ENCODE assay signal across 1 cellular context in genomic region chr21:42010507-42011493, GRCh38.
TF ChIP-seq lines count a peak whose summit lies in the region.

No MANE protein-coding gene starts in this region.

TF ChIP-seq in K562, 482 proteins besides CTCF, POLR2A, EP300 and RAD21 (continued from another document):
- TF ChIP-seq NR2C2 (CRISPR knock-in tag; IDR thresholded peaks at IDR 0.05) (0 out of 2 replicates have a peak, but pooled peaks have one; percentile 50), NR2C2 (tag; IDR thresholded peaks at IDR 0.05) (peak; percentile 93), ZNF668 (CRISPR knock-in tag; IDR thresholded peaks at IDR 0.05) (no peak), ZNF146 (CRISPR knock-in tag; IDR thresholded peaks at IDR 0.05; ENCODE audit: unreplicated experiment) (no peak), NR1H2 (CRISPR knock-in tag; IDR thresholded peaks at IDR 0.05) (no peak), NR4A1 (CRISPR knock-in tag; IDR thresholded peaks at IDR 0.05) (no peak), NR4A1 (tag; IDR thresholded peaks at IDR 0.05) (no peak), ZNF316 (IDR thresholded peaks at IDR 0.05) (no peak), LARP7 (IDR thresholded peaks at IDR 0.05) (no peak), ZNF277 (CRISPR knock-in tag; IDR thresholded peaks at IDR 0.05; ENCODE audit: borderline replicate concordance) (no peak), ZNF263 (CRISPR knock-in tag; IDR thresholded peaks at IDR 0.05; ENCODE audit: borderline replicate concordance) (0 out of 2 replicates have a peak, but pooled peaks have one; percentile 42), DDX20 (tag; IDR thresholded peaks at IDR 0.05; ENCODE audit: low read depth) (no peak), SIRT6 (IDR thresholded peaks at IDR 0.05; ENCODE audit: low read depth, low read length) (no peak), NR2C1 (IDR thresholded peaks at IDR 0.05) (no peak), NR2C1 (tag; IDR thresholded peaks at IDR 0.05) (no peak), SIN3A (IDR thresholded peaks at IDR 0.05; ENCODE audit: borderline replicate concordance in 2 of 2, control insufficient read depth in 1 of 2, low read depth in 2 of 2, low read length in 2 of 2) (no peak), ZFPM2 (CRISPR knock-in tag; IDR thresholded peaks at IDR 0.05) (no peak), FUS (optimal IDR thresholded peaks at IDR 0.05; ENCODE audit: low read depth, low read length) (no peak), ZNF143 (CRISPR knock-in tag; IDR thresholded peaks at IDR 0.05) (no peak), SP2 (IDR thresholded peaks at IDR 0.05; ENCODE audit: extremely low read depth, low read depth, low read length, poor library complexity, severe bottlenecking) (no peak), ZNF445 (CRISPR knock-in tag; IDR thresholded peaks at IDR 0.05; ENCODE audit: low read depth) (no peak), ZNF232 (CRISPR knock-in tag; IDR thresholded peaks at IDR 0.05) (no peak), HNRNPK (IDR thresholded peaks at IDR 0.05; ENCODE audit: low read depth, low read length, poor library complexity, severe bottlenecking) (no peak), POLR2G (IDR thresholded peaks at IDR 0.05; ENCODE audit: low read depth, low read length) (peak; percentile 86), HDGF (IDR thresholded peaks at IDR 0.05) (no peak), HEY1 (CRISPR knock-in tag; IDR thresholded peaks at IDR 0.05; ENCODE audit: borderline replicate concordance) (no peak), CEBPB (tag; IDR thresholded peaks at IDR 0.05) (no peak), ZNF274 (IDR thresholded peaks at IDR 0.05; ENCODE audit: borderline replicate concordance, low read depth, low read length) (no peak), KAT7 (CRISPR knock-in tag; IDR thresholded peaks at IDR 0.05; ENCODE audit: borderline replicate concordance) (peak; percentile 60; the same call in 1 of the 2 replicates), PCBP1 (IDR thresholded peaks at IDR 0.05; ENCODE audit: low read depth, low read length, poor library complexity, severe bottlenecking) (peak; percentile 51), CTBP1 (IDR thresholded peaks at IDR 0.05; ENCODE audit: borderline replicate concordance) (peak; percentile 100), SRSF3 (IDR thresholded peaks at IDR 0.05; ENCODE audit: insufficient read depth, low read length) (no peak)
- TF ChIP-seq, protein P1, sequence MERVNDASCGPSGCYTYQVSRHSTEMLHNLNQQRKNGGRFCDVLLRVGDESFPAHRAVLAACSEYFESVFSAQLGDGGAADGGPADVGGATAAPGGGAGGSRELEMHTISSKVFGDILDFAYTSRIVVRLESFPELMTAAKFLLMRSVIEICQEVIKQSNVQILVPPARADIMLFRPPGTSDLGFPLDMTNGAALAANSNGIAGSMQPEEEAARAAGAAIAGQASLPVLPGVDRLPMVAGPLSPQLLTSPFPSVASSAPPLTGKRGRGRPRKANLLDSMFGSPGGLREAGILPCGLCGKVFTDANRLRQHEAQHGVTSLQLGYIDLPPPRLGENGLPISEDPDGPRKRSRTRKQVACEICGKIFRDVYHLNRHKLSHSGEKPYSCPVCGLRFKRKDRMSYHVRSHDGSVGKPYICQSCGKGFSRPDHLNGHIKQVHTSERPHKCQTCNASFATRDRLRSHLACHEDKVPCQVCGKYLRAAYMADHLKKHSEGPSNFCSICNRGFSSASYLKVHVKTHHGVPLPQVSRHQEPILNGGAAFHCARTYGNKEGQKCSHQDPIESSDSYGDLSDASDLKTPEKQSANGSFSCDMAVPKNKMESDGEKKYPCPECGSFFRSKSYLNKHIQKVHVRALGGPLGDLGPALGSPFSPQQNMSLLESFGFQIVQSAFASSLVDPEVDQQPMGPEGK (CRISPR knock-in tag; IDR thresholded peaks at IDR 0.05; ENCODE audit: borderline replicate concordance) = no peak
- TF ChIP-seq, protein P2, sequence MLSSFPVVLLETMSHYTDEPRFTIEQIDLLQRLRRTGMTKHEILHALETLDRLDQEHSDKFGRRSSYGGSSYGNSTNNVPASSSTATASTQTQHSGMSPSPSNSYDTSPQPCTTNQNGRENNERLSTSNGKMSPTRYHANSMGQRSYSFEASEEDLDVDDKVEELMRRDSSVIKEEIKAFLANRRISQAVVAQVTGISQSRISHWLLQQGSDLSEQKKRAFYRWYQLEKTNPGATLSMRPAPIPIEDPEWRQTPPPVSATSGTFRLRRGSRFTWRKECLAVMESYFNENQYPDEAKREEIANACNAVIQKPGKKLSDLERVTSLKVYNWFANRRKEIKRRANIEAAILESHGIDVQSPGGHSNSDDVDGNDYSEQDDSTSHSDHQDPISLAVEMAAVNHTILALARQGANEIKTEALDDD (IDR thresholded peaks at IDR 0.05) = no peak
- TF ChIP-seq, protein P3, sequence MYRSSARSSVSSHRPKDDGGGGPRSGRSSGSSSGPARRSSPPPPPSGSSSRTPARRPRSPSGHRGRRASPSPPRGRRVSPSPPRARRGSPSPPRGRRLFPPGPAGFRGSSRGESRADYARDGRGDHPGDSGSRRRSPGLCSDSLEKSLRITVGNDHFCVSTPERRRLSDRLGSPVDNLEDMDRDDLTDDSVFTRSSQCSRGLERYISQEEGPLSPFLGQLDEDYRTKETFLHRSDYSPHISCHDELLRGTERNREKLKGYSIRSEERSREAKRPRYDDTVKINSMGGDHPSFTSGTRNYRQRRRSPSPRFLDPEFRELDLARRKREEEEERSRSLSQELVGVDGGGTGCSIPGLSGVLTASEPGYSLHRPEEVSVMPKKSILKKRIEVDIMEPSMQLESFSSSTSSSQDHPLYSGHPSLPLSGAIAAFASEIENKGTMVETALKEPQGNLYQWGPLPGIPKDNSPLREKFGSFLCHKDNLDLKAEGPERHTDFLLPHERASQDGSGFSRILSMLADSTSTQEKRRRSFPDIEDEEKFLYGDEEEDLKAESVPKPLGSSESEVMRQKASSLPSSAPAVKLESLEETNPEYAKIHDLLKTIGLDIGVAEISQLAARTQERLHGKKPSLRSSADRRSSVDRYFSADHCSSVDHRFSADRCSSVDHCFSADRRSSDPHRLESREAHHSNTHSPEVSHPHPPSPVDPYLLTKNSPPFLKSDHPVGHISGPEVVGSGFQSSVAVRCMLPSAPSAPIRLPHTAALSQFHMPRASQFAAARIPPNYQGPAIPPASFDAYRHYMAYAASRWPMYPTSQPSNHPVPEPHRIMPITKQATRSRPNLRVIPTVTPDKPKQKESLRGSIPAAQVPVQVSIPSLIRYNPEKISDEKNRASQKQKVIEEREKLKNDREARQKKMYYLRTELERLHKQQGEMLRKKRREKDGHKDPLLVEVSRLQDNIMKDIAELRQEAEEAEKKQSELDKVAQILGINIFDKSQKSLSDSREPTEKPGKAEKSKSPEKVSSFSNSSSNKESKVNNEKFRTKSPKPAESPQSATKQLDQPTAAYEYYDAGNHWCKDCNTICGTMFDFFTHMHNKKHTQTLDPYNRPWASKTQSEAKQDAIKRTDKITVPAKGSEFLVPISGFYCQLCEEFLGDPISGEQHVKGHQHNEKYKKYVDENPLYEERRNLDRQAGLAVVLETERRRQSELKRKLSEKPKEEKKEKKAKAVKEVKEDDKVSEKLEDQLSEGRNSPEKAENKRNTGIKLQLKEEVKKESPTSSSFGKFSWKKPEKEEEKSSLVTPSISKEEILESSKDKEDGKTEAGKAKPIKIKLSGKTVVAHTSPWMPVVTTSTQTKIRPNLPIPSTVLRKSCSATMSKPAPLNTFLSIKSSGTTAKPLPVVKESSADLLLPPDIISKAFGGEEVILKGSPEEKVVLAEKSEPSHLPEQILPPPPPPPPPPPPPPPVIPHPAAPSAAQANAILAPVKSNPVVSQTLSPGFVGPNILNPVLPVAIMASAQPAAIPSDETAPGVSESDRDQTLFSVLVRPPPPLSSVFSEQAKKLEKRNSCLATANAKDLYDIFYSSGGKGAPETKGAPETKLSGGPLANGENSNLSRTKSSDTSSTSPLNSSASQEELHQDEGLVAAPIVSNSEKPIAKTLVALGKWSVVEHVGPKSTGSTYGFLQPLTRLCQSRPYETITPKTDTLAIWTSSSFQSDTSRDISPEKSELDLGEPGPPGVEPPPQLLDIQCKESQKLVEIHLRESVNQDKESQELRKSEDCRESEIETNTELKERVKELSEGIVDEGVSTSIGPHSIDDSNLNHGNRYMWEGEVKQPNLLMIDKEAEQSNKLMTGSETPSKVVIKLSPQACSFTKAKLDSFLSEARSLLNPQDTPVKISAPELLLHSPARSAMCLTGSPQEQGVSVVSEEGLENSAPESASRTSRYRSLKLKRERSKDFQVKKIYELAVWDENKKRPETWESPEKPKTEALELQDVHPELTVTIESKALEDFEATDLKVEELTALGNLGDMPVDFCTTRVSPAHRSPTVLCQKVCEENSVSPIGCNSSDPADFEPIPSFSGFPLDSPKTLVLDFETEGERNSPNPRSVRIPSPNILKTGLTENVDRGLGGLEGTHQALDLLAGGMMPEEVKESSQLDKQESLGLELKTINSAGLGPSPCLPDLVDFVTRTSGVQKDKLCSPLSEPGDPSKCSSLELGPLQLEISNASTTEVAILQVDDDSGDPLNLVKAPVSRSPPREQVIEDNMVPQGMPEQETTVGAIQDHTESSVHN (IDR thresholded peaks at IDR 0.05; ENCODE audit: borderline replicate concordance in 1 of 2, low read depth in 1 of 2) = no peak
- TF ChIP-seq, protein P4, sequence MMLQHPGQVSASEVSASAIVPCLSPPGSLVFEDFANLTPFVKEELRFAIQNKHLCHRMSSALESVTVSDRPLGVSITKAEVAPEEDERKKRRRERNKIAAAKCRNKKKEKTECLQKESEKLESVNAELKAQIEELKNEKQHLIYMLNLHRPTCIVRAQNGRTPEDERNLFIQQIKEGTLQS (IDR thresholded peaks at IDR 0.05) = no peak
- TF ChIP-seq, protein P4 (CRISPR knock-in tag; conservative IDR thresholded peaks at IDR 0.05) = 0 out of 2 replicates have a peak, but pooled peaks have one; percentile 22
